19 cellular contexts compared by ENCODE assay signal in genomic region chr9:83656032-83656680, GRCh38. TPM values are rescaled to one million over a fixed set of nuclear protein-coding genes. Genes with fewer than 3 reads are reported as not detected.
DNase-seq lines count a peak whose midpoint lies in the region; ATAC-seq, FAIRE-seq and TF ChIP-seq lines count a peak whose summit lies in the region.
"Had no signal": no experiment of that assay in that cellular context is flagged by ENCODE, and none has a peak within 500 bp of the region (broad histone marks: within the 10 kb centered on the region; RNA-seq: fewer than 3 reads in every experiment).

No MANE protein-coding gene starts in this region.

- peaks cover 0 to 2% of the 10 kb centered on the region in 2 donors for H3K4me1 ChIP-seq in kidney (ENCODE audit: control insufficient read depth in 1 of 2, insufficient read depth in 1 of 2, low read depth in 1 of 2, low read length in 2 of 2)
- H3K4me1 ChIP-seq: uterus had no signal

- peaks cover 15 to 35% of the 10 kb centered on the region in 2 donors for H3K36me3 ChIP-seq in kidney (ENCODE audit: control insufficient read depth in 1 of 2, insufficient read depth in 2 of 2, low read length in 2 of 2)
- H3K36me3 ChIP-seq: uterus had no signal

- intact Hi-C loops in kidney (cut with DNase I) = no loop called here

- H3K9ac ChIP-seq in kidney (ENCODE audit: low read length in 2 of 2) = no peak overlapping the region

- H3K9me3 ChIP-seq in T-helper 17 cell (ENCODE audit: control insufficient read depth, low read length, poor library complexity, severe bottlenecking) = no peaks in the 10 kb centered on the region
- H3K9me3 ChIP-seq in kidney (ENCODE audit: control insufficient read depth in 1 of 2, low read length in 2 of 2) = no peaks in the 10 kb centered on the region
- H3K9me3 ChIP-seq: uterus had no signal

- TF ChIP-seq POLR2A in GM12892 (IDR thresholded peaks at IDR 0.05; ENCODE audit: low read depth, low read length) = no peak

- peaks cover 3% of the 10 kb centered on the region for H3K9me3 Mint-ChIP-seq in osteocyte (ENCODE audit: unreplicated experiment)
- H3K9me3 Mint-ChIP-seq: activated naive CD4-positive, alpha-beta T cell treated with anti-CD3 and anti-CD28 coated beads, Interleukin-2, amount 10 ng/mL, durations not matched to agents 7 days and 5 days; endodermal cell had no signal

- H3K27me3 Mint-ChIP-seq in T-helper 17 cell = no peaks in the 10 kb centered on the region
- no peaks in the 10 kb centered on the region for H3K27me3 Mint-ChIP-seq in osteocyte (ENCODE audit: unreplicated experiment)
- H3K27me3 Mint-ChIP-seq: activated naive CD4-positive, alpha-beta T cell treated with anti-CD3 and anti-CD28 coated beads, Interleukin-2, amount 10 ng/mL, durations not matched to agents 7 days and 5 days had no signal

- peaks cover 8% of the 10 kb centered on the region for H3K36me3 Mint-ChIP-seq in T-helper 17 cell (ENCODE audit: low read depth)
- peaks cover 49% of the 10 kb centered on the region for H3K36me3 Mint-ChIP-seq in osteocyte (ENCODE audit: unreplicated experiment)

- DNase-seq in GM12892 (ENCODE audit: insufficient read length) = no peak
- no peak for DNase-seq in T-helper 17 cell
- DNase-seq in NAMALWA (ENCODE audit: low spot score) = no peak
- DNase-seq in kidney = no peak
- DNase-seq in osteocyte (ENCODE audit: extremely low spot score, unreplicated experiment) = no peak
- no peak for DNase-seq in glomerular visceral epithelial cell (ENCODE audit: extremely low spot score)
- DNase-seq: activated CD8-positive, alpha-beta memory T cell treated with anti-CD3 and anti-CD28 coated beads for 24 hours; activated naive CD4-positive, alpha-beta T cell treated with anti-CD3 and anti-CD28 coated beads, Interleukin-2, amount 10 ng/mL, durations not matched to agents 7 days and 5 days; DMS53; endodermal cell; foreskin fibroblast; MM.1S; retina; stimulated activated CD4-positive, alpha-beta T cell treated with anti-CD3 and anti-CD28 coated beads, Interleukin-2, amount 100 ng/mL, for 24 hours; uterus had no signal

- no peak overlapping the region for H3K4me3 ChIP-seq in kidney (ENCODE audit: low read length in 2 of 2)
- H3K4me3 ChIP-seq: cardiac muscle cell, lung, uterus had no signal

- H3K27ac ChIP-seq in kidney (ENCODE audit: low read depth in 2 of 2, low read length in 2 of 2) = no peak overlapping the region
- H3K27ac ChIP-seq: cardiac muscle cell, uterus had no signal

- TF ChIP-seq CTCF in kidney (IDR thresholded peaks at IDR 0.05; ENCODE audit: borderline replicate concordance, extremely low read depth, insufficient read depth) (no peak), osteocyte (IDR thresholded peaks at IDR 0.05) (no peak)

- ATAC-seq in GM19043 (IDR thresholded peaks at IDR 0.05; ENCODE audit: low read depth, unreplicated experiment) = peak; percentile 52
- ATAC-seq in HG02870 (IDR thresholded peaks at IDR 0.05; ENCODE audit: unreplicated experiment) = peak; percentile 58
- ATAC-seq in T-helper 17 cell = peak; percentile 12

- no peak overlapping the region for H3K27ac Mint-ChIP-seq in T-helper 17 cell
- no peak overlapping the region for H3K27ac Mint-ChIP-seq in osteocyte (ENCODE audit: unreplicated experiment)
- H3K27ac Mint-ChIP-seq: activated naive CD4-positive, alpha-beta T cell treated with anti-CD3 and anti-CD28 coated beads, Interleukin-2, amount 10 ng/mL, durations not matched to agents 7 days and 5 days; endodermal cell had no signal

- H3K4me3 Mint-ChIP-seq in T-helper 17 cell (no peak overlapping the region), osteocyte (ENCODE audit: unreplicated experiment) (no peak overlapping the region)
- H3K4me3 Mint-ChIP-seq: activated naive CD4-positive, alpha-beta T cell treated with anti-CD3 and anti-CD28 coated beads, Interleukin-2, amount 10 ng/mL, durations not matched to agents 7 days and 5 days; endodermal cell had no signal

- H3K4me1 Mint-ChIP-seq in T-helper 17 cell (no peaks in the 10 kb centered on the region), osteocyte (ENCODE audit: unreplicated experiment) (no peaks in the 10 kb centered on the region)
- H3K4me1 Mint-ChIP-seq: activated naive CD4-positive, alpha-beta T cell treated with anti-CD3 and anti-CD28 coated beads, Interleukin-2, amount 10 ng/mL, durations not matched to agents 7 days and 5 days had no signal

- peak; percentile 77 for FAIRE-seq in GM12892 (lab: Jason Lieb, UNC)
- no peak for FAIRE-seq in kidney (lab: Jason Lieb, UNC)

RNA-seq across cellular contexts. Expression of gene IDNK, which starts 33.2 kb away (rescaled TPM):
- 8.6 TPM for polyA plus RNA-seq in GM12892 (2012; ENCODE audit: missing spikeins)
- total RNA-seq in T-helper 17 cell = 10 to 100 TPM in 1 of 2 donors, 1 to 10 TPM in 1; 5.0 to 10.3 TPM
- 7.4 TPM for total RNA-seq in kidney
- 39.2 TPM for polyA plus RNA-seq in kidney (ENCODE audit: insufficient read depth, low read depth, low replicate concordance)
- total RNA-seq in osteocyte = 4.3 and 5.7 TPM in 2 replicates

RNA-seq across cellular contexts. Expression of gene UBQLN1, which starts 51.6 kb away (rescaled TPM):
- polyA plus RNA-seq in GM12892 (2012; ENCODE audit: missing spikeins) = 42.3 TPM
- total RNA-seq in T-helper 17 cell (100 to 1,000 TPM; 134 to 152 TPM), kidney (95.3 TPM), osteocyte (76.1 and 79.4 TPM in 2 replicates)
- 45.6 TPM for polyA plus RNA-seq in kidney (ENCODE audit: insufficient read depth, low read depth, low replicate concordance)
